ENCODE assay signal across 25 cellular contexts in the genomic region with DNA sequence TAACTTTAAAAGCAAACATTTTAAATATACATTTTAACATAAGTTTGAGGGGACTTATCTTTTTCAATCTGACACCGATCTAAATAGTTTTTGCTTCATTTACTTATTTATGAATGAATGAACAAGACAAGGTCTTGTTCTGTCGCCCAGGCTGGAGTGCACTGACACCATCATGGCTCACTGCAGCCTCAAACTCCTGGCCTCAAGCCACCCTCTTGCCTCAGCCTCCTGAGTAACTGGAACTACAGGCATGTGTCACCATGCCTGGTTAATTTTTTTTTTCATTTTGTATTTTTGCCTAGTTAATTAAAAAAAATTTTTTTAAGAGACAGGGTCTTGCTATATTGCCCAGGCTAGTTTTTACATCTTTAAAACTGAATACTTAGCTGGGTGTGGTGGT. TPM values are rescaled to one million over a fixed set of nuclear protein-coding genes. Genes with fewer than 3 reads are reported as not detected.
DNase-seq lines count a peak whose midpoint lies in the region; ATAC-seq, FAIRE-seq and TF ChIP-seq lines count a peak whose summit lies in the region.
"Had no signal": no experiment of that assay in that cellular context is flagged by ENCODE, and none has a peak within 500 bp of the region (broad histone marks: within the 10 kb centered on the region; RNA-seq: fewer than 3 reads in every experiment).

No MANE protein-coding gene starts in this region.

- no peak overlapping the region for H3K27ac Mint-ChIP-seq in activated CD8-positive, alpha-beta T cell treated with anti-CD3 and anti-CD28 coated beads, Interleukin-2, amount 10 ng/mL, durations not matched to agents 7 days and 5 days

- POLR2A ChIA-PET in PC-3 (lab: Charles Lee; ENCODE audit: unreplicated experiment) (no interaction called here), SK-N-SH (lab: Yijun Ruan, JAX) (no interaction called here)
- POLR2A ChIA-PET in activated CD8-positive, alpha-beta T cell treated with anti-CD3 and anti-CD28 coated beads, Interleukin-2, amount 10 ng/mL, durations not matched to agents 7 days and 5 days (lab: Charles Lee): no interaction called here

- H3F3A ChIP-seq in PC-3 (ENCODE audit: low read length, unreplicated experiment): no peaks in the 10 kb centered on the region
- no peaks in the 10 kb centered on the region for H3F3A ChIP-seq in SK-N-SH (replicated peaks; ENCODE audit: insufficient read depth)

- TF ChIP-seq EP300 in SK-N-SH (IDR thresholded peaks at IDR 0.05; ENCODE audit: borderline replicate concordance in 1 of 2, low read depth in 1 of 2, low read length in 1 of 2): no peak

- H3K27me3 Mint-ChIP-seq in activated CD8-positive, alpha-beta T cell treated with anti-CD3 and anti-CD28 coated beads, Interleukin-2, amount 10 ng/mL, durations not matched to agents 7 days and 5 days (ENCODE audit: low read depth): no peaks in the 10 kb centered on the region
- H3K27me3 Mint-ChIP-seq: naive thymus-derived CD4-positive, alpha-beta T cell had no signal

- intact Hi-C loops in PC-3 (cut with micrococcal nuclease): no loop called here

- H2AFZ ChIP-seq in PC-3 (ENCODE audit: low read length): no peak overlapping the region
- H2AFZ ChIP-seq in SK-N-SH (ENCODE audit: low read depth): no peak overlapping the region
- H2AFZ ChIP-seq: hepatocyte had no signal

- H3K4me3 ChIP-seq in PC-3 (ENCODE audit: low read length) (no peak overlapping the region), bronchial epithelial cell (ENCODE audit: low read depth, low read length) (no peak overlapping the region), SK-N-SH (ENCODE audit: low read depth in 2 of 2, low read length in 1 of 2) (no peak overlapping the region)
- H3K4me3 ChIP-seq: A549, GM12878, hepatocyte, left lung, SJCRH30, upper lobe of left lung had no signal

- H3K9me3 ChIP-seq in PC-3 (ENCODE audit: low read length): no peaks in the 10 kb centered on the region
- no peaks in the 10 kb centered on the region for H3K9me3 ChIP-seq in SK-N-SH
- H3K9me3 ChIP-seq: A549, BE2C, left lung, SJCRH30, upper lobe of left lung had no signal

- H3K27ac ChIP-seq in PC-3 (ENCODE audit: low read length) (no peak overlapping the region), SK-N-SH (ENCODE audit: low read depth in 2 of 2, low read length in 1 of 2) (no peak overlapping the region)
- H3K27ac ChIP-seq: A549, hepatocyte, left lung, SJCRH30, upper lobe of left lung had no signal

- H3K36me3 Mint-ChIP-seq in activated CD8-positive, alpha-beta T cell treated with anti-CD3 and anti-CD28 coated beads, Interleukin-2, amount 10 ng/mL, durations not matched to agents 7 days and 5 days (ENCODE audit: low read depth): peaks cover 52% of the 10 kb centered on the region

- WGBS in SK-N-SH (ENCODE audit: low lambda C conversion rate): 87% methylated on average over 2 of the region's 2 CpGs

- no peaks in the 10 kb centered on the region for H3K9me3 Mint-ChIP-seq in activated CD8-positive, alpha-beta T cell treated with anti-CD3 and anti-CD28 coated beads, Interleukin-2, amount 10 ng/mL, durations not matched to agents 7 days and 5 days (ENCODE audit: insufficient read depth)
- H3K9me3 Mint-ChIP-seq: activated T-cell treated with anti-CD3 and anti-CD28 coated beads, Interleukin-2, amount 50 U/mL, for 4 hours; naive thymus-derived CD4-positive, alpha-beta T cell had no signal

- H3K9ac ChIP-seq in PC-3 (ENCODE audit: low read length) (no peak overlapping the region), SK-N-SH (no peak overlapping the region)

- no peaks in the 10 kb centered on the region for H3K9me2 ChIP-seq in PC-3 (replicated peaks; ENCODE audit: low read length)
- no peaks in the 10 kb centered on the region for H3K9me2 ChIP-seq in SK-N-SH

- H3K36me3 ChIP-seq in PC-3 (ENCODE audit: low read depth, low read length) (peaks cover 58% of the 10 kb centered on the region), bronchial epithelial cell (ENCODE audit: control insufficient read depth, insufficient read depth, low read length) (peaks cover 13% of the 10 kb centered on the region), SK-N-SH (replicated peaks in 1 of 2; ENCODE audit: control insufficient read depth in 1 of 2, insufficient read depth in 2 of 2, low read length in 1 of 2) (peaks cover 61 to 74% of the 10 kb centered on the region in 2 experiments)

- no TSS peak for BruUV-seq in PC-3 (replicated peaks; lab: Mats Ljungman, UMichigan)

- H3K27me3 ChIP-seq in PC-3 (ENCODE audit: low read length) (no peaks in the 10 kb centered on the region), bronchial epithelial cell (ENCODE audit: control insufficient read depth, insufficient read depth, low read length) (no peaks in the 10 kb centered on the region), SK-N-SH (ENCODE audit: insufficient read depth) (no peaks in the 10 kb centered on the region)
- H3K27me3 ChIP-seq: BE2C, hepatocyte, left lung, SJCRH30, upper lobe of left lung had no signal

- TF ChIP-seq RAD21 in SK-N-SH (IDR thresholded peaks at IDR 0.05; ENCODE audit: low read length): no peak

- H3K4me1 ChIP-seq in PC-3 (ENCODE audit: insufficient read depth, low read length) (peaks cover 7% of the 10 kb centered on the region; the same call in 1 of the 2 replicates), SK-N-SH (ENCODE audit: control insufficient read depth in 1 of 2, insufficient read depth in 2 of 2, low read depth in 1 of 2, low read length in 1 of 2) (no peaks in the 10 kb centered on the region)
- H3K4me1 ChIP-seq: A549, BE2C, left lung, SJCRH30, upper lobe of left lung had no signal

- no peak overlapping the region for H3K4me2 ChIP-seq in PC-3 (ENCODE audit: low read length)
- no peak overlapping the region for H3K4me2 ChIP-seq in SK-N-SH
- H3K4me2 ChIP-seq: A549, hepatocyte had no signal

- H3K79me2 ChIP-seq in PC-3 (ENCODE audit: low read length) (no peaks in the 10 kb centered on the region), SK-N-SH (ENCODE audit: insufficient read depth) (no peaks in the 10 kb centered on the region)
- H3K79me2 ChIP-seq: hepatocyte had no signal

- ATAC-seq in PC-3 (peak; percentile 33; the same call in 1 of the 2 replicates), GM19328 (IDR thresholded peaks at IDR 0.05; ENCODE audit: unreplicated experiment) (no peak)
- ATAC-seq in activated CD8-positive, alpha-beta T cell treated with anti-CD3 and anti-CD28 coated beads, Interleukin-2, amount 10 ng/mL, durations not matched to agents 7 days and 5 days: no peak
- ATAC-seq: A549; activated T-cell treated with anti-CD3 and anti-CD28 coated beads, Interleukin-2, amount 50 U/mL, for 4 hours; GM12878; left lung; naive thymus-derived CD4-positive, alpha-beta T cell had no signal

- DNase-seq in EH (ENCODE audit: low read depth) (peak; percentile 26), PC-3 (peak; percentile 46), bronchial epithelial cell (ENCODE audit: low read depth) (peak; percentile 65), iris pigment epithelial cell (ENCODE audit: low read depth) (peak; percentile 51), DMS 273 treated with DMSO at 0.1 percent for 48 hours (lab: John Stamatoyannopoulos, UW) (no peak), SK-N-SH (no peak)
- DNase-seq in activated CD8-positive, alpha-beta T cell treated with anti-CD3 and anti-CD28 coated beads, Interleukin-2, amount 10 ng/mL, durations not matched to agents 7 days and 5 days: no peak
- DNase-seq: activated T-cell treated with anti-CD3 and anti-CD28 coated beads, Interleukin-2, amount 50 U/mL, for 4 hours; BE2C; naive thymus-derived CD4-positive, alpha-beta T cell; NCI-H1436; NCI-H2107; NCI-H510A treated with DMSO at 0.1 percent for 48 hours; NK-92 treated with Interleukin-12 subunit alpha and Interleukin-12 subunit beta, amount 100 ng/mL, for 24 hours; SJCRH30; small intestine; stimulated activated CD4-positive, alpha-beta T cell treated with anti-CD3 and anti-CD28 coated beads, Interleukin-2, amount 100 ng/mL, for 24 hours; upper lobe of left lung had no signal

- FAIRE-seq in bronchial epithelial cell (lab: Jason Lieb, UNC): no peak
- FAIRE-seq: A549, frontal cortex, GM12878, small intestine had no signal

- no peak overlapping the region for H3K4me3 Mint-ChIP-seq in activated CD8-positive, alpha-beta T cell treated with anti-CD3 and anti-CD28 coated beads, Interleukin-2, amount 10 ng/mL, durations not matched to agents 7 days and 5 days
- H3K4me3 Mint-ChIP-seq: activated T-cell treated with anti-CD3 and anti-CD28 coated beads, Interleukin-2, amount 50 U/mL, for 4 hours; naive thymus-derived CD4-positive, alpha-beta T cell had no signal

- CTCF ChIA-PET in PC-3 (lab: Charles Lee): no interaction called here
- CTCF ChIA-PET in activated CD8-positive, alpha-beta T cell treated with anti-CD3 and anti-CD28 coated beads, Interleukin-2, amount 10 ng/mL, durations not matched to agents 7 days and 5 days (lab: Charles Lee): no interaction called here
- CTCF ChIA-PET in SK-N-SH (lab: Yijun Ruan, JAX): no interaction called here

- H3K4me1 Mint-ChIP-seq in activated CD8-positive, alpha-beta T cell treated with anti-CD3 and anti-CD28 coated beads, Interleukin-2, amount 10 ng/mL, durations not matched to agents 7 days and 5 days (ENCODE audit: low read depth): peaks cover 12% of the 10 kb centered on the region

- TF ChIP-seq CTCF in PC-3 (conservative IDR thresholded peaks at IDR 0.05; ENCODE audit: low read depth, low read length): no peak
- TF ChIP-seq CTCF in bronchial epithelial cell (IDR thresholded peaks at IDR 0.05; ENCODE audit: insufficient read depth, low read length, severe bottlenecking): no peak
- no peak for TF ChIP-seq CTCF in SK-N-SH (IDR thresholded peaks at IDR 0.05)

- H4K20me1 ChIP-seq in PC-3 (ENCODE audit: low read length) (no peaks in the 10 kb centered on the region), SK-N-SH (ENCODE audit: insufficient read depth) (no peaks in the 10 kb centered on the region)

RNA-seq across cellular contexts. Expression of a gene that starts 25.4 kb away (rescaled TPM):
- total RNA-seq in PC-3 (2014; rRNA removed): 30.3 and 54.6 TPM in 2 replicates
- 29.0 and 31.2 TPM in 2 replicates for total RNA-seq in bronchial epithelial cell
- total RNA-seq in activated CD8-positive, alpha-beta T cell treated with anti-CD3 and anti-CD28 coated beads, Interleukin-2, amount 10 ng/mL, durations not matched to agents 7 days and 5 days: 10 to 100 TPM; 54.8 to 56.8 TPM
- polyA plus RNA-seq in SK-N-SH (2012; rRNA removed): 61.9 and 72.9 TPM in 2 replicates
- polyA plus RNA-seq in SK-N-SH (2012; cell fraction: cytosol; rRNA removed): 47.1 and 47.9 TPM in 2 replicates
- polyA plus RNA-seq in SK-N-SH (2012; cell fraction: nucleus; rRNA removed): 207 and 253 TPM in 2 replicates

RNA-seq across cellular contexts. Expression of a gene that starts 29.0 kb away (rescaled TPM):
- total RNA-seq in PC-3 (2014; rRNA removed) (8.5 and 9.7 TPM in 2 replicates), bronchial epithelial cell (1.8 and 2.7 TPM in 2 replicates)
- total RNA-seq in activated CD8-positive, alpha-beta T cell treated with anti-CD3 and anti-CD28 coated beads, Interleukin-2, amount 10 ng/mL, durations not matched to agents 7 days and 5 days: 1 to 10 TPM; 4.1 TPM
- polyA plus RNA-seq in SK-N-SH (2012; rRNA removed): 9.7 and 12.2 TPM in 2 replicates
- polyA plus RNA-seq in SK-N-SH (2012; cell fraction: cytosol; rRNA removed): 12.5 and 12.9 TPM in 2 replicates
- polyA plus RNA-seq in SK-N-SH (2012; cell fraction: nucleus; rRNA removed): 6.1 and 9.5 TPM in 2 replicates

RNA-seq across cellular contexts. Expression of a gene that starts 58.1 kb away (rescaled TPM):
- not detected in 2 replicates for total RNA-seq in PC-3 (2014; rRNA removed)
- total RNA-seq in bronchial epithelial cell: not detected in 2 replicates
- not detected for total RNA-seq in activated CD8-positive, alpha-beta T cell treated with anti-CD3 and anti-CD28 coated beads, Interleukin-2, amount 10 ng/mL, durations not matched to agents 7 days and 5 days
- not detected in 2 replicates for polyA plus RNA-seq in SK-N-SH (2012; rRNA removed)
- not detected in 2 replicates for polyA plus RNA-seq in SK-N-SH (2012; cell fraction: cytosol; rRNA removed)
- not detected in 2 replicates for polyA plus RNA-seq in SK-N-SH (2012; cell fraction: nucleus; rRNA removed)
- total RNA-seq: cardiac septum, SJCRH30 had no signal
- polyA plus RNA-seq: hepatocyte; naive thymus-derived CD4-positive, alpha-beta T cell; small intestine had no signal

Comparison
In these comparisons a context has a peak if more than half of its experiments do, and no peak if none do; other contexts are left out.
1. DNase-seq: peak in EH (single experiment), PC-3 (single experiment), bronchial epithelial cell (single experiment) and iris pigment epithelial cell (single experiment); none in activated CD8-positive, alpha-beta T cell treated with anti-CD3 and anti-CD28 coated beads, Interleukin-2, amount 10 ng/mL, durations not matched to agents 7 days and 5 days (single experiment), DMS 273 treated with DMSO at 0.1 percent for 48 hours (single experiment) and SK-N-SH (single experiment).